ENCODE assay signal across 24 cellular contexts in the genomic region with DNA sequence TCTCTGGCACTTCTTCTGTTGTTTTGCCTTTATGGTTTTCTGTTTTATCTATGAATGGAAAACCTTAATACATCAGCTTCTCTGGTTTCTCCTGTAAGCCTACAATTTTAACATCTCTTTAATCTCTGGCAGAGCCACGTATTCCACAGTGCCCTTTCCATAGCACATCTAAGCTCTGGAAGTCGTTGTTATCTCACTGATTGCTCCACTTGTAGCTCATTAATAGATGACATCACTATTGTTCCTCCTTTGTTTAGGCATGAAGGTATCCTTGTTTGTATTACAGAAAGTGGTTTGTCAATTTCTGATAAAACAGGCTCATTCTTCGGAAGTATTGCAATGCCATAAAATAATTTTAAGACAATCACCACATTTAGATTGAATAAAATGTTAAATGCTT.
"Had no signal": no experiment of that assay in that cellular context is flagged by ENCODE, and none has a peak within 500 bp of the region (broad histone marks: within the 10 kb centered on the region; RNA-seq: fewer than 3 reads in every experiment).

No MANE protein-coding gene starts in this region.

- H3K27me3 ChIP-seq: dorsolateral prefrontal cortex, esophagus squamous epithelium, gastrocnemius medialis, heart right ventricle, left lung had no signal

- H3K4me1 ChIP-seq: esophagus squamous epithelium, gastrocnemius medialis, heart right ventricle, left lung, lower lobe of right lung had no signal

- H3K9me3 ChIP-seq: esophagus squamous epithelium, gastrocnemius medialis, left lung, lower lobe of right lung, mucosa of descending colon had no signal

- FAIRE-seq: colon, endothelial cell of umbilical vein, islet of Langerhans, keratinocyte had no signal

- H3K36me3 ChIP-seq: esophagus squamous epithelium, gastrocnemius medialis, heart right ventricle, left lung, lower lobe of right lung had no signal

- ATAC-seq: gastrocnemius medialis, heart right ventricle, left cardiac atrium, left lung, left ventricle myocardium superior, lower lobe of right lung, mucosa of descending colon had no signal

- H3K27ac ChIP-seq: coronary artery, dorsolateral prefrontal cortex, esophagus squamous epithelium, gastrocnemius medialis, heart right ventricle, left lung, lower lobe of right lung had no signal

- DNase-seq: dermis blood vessel endothelial cell; dorsolateral prefrontal cortex; effector CD4-positive, alpha-beta T cell; effector memory CD4-positive, alpha-beta T cell; esophagus squamous epithelium; foreskin fibroblast; foreskin melanocyte; gastrocnemius medialis; glutamatergic neuron; head of caudate nucleus; heart right ventricle; hippocampal formation; left cardiac atrium; left lung; left ventricle myocardium superior; lower lobe of right lung; mesenchymal stem cell; mucosa of descending colon; naive B cell had no signal

- H3K4me3 ChIP-seq: coronary artery, dorsolateral prefrontal cortex, esophagus squamous epithelium, gastrocnemius medialis, heart right ventricle, left lung, lower lobe of right lung, mucosa of descending colon had no signal
